ENCODE assay signal across 22 cellular contexts in genomic region chr21:17636711-17637110, GRCh38.
"Had no signal": no experiment of that assay in that cellular context is flagged by ENCODE, and none has a peak within 500 bp of the region (broad histone marks: within the 10 kb centered on the region; RNA-seq: fewer than 3 reads in every experiment).

No MANE protein-coding gene starts in this region.

- H3K4me3 ChIP-seq: adrenal gland, esophagus squamous epithelium, heart right ventricle, left lung, mucosa of descending colon, skin epidermis, suprapubic skin, transverse colon, vagina had no signal

- H3K4me1 Mint-ChIP-seq: activated B cell treated with CpG ODN at 0.5 μM for 24 hours; memory B cell; neural crest cell; stimulated activated naive CD8-positive, alpha-beta T cell treated with anti-CD3 and anti-CD28 coated beads, Interleukin-15, amount 100 ng/mL, for 72 hours had no signal

- DNase-seq: activated B cell treated with CpG ODN at 0.5 μM for 24 hours; activated CD4-positive, alpha-beta memory T cell treated with anti-CD3 and anti-CD28 coated beads for 36 hours; activated CD4-positive, alpha-beta T cell treated with anti-CD3 and anti-CD28 coated beads for 4 hours; activated gamma-delta T cell treated with Interleukin-2 at 50 U/mL for 16 hours; activated T-cell treated with anti-CD3 and anti-CD28 coated beads for 4 hours; adrenal gland; effector CD8-positive, alpha-beta T cell; esophagus squamous epithelium; left lung; mucosa of descending colon; naive B cell; stimulated activated naive CD8-positive, alpha-beta T cell treated with anti-CD3 and anti-CD28 coated beads, Interleukin-15, amount 100 ng/mL, for 72 hours; transverse colon had no signal

- H3K27me3 Mint-ChIP-seq: activated B cell treated with CpG ODN at 0.5 μM for 24 hours; activated CD4-positive, alpha-beta memory T cell treated with anti-CD3 and anti-CD28 coated beads for 36 hours; dendritic cell treated with granulocyte-macrophage colony-stimulating factor and Interleukin-4, amounts not matched to agents 40 ng/mL and 50 ng/mL, for 4 days; stimulated activated naive CD8-positive, alpha-beta T cell treated with anti-CD3 and anti-CD28 coated beads, Interleukin-15, amount 100 ng/mL, for 72 hours had no signal

- H3K27me3 ChIP-seq: adrenal gland, esophagus squamous epithelium, heart right ventricle, left lung, suprapubic skin, transverse colon, vagina had no signal

- H3K27ac Mint-ChIP-seq: activated B cell treated with CpG ODN at 0.5 μM for 24 hours; activated CD4-positive, alpha-beta memory T cell treated with anti-CD3 and anti-CD28 coated beads for 36 hours; activated naive CD4-positive, alpha-beta T cell treated with anti-CD3 and anti-CD28 coated beads, Interleukin-2, amount 50 U/mL, for 72 hours; activated T-helper 1 cell treated with anti-CD3 and anti-CD28 coated beads, Interleukin-12 subunit alpha, Interleukin-12 subunit beta, Interleukin-2, Interleukin-4 antibody, amounts not matched to agents 30 ng/mL and 10 ng/mL and 1 ng/mL, durations not matched to agents 14 hours and 24 hours and 36 hours; dendritic cell treated with granulocyte-macrophage colony-stimulating factor and Interleukin-4, amounts not matched to agents 40 ng/mL and 50 ng/mL, for 4 days; memory B cell; stimulated activated naive CD8-positive, alpha-beta T cell treated with anti-CD3 and anti-CD28 coated beads, Interleukin-15, amount 100 ng/mL, for 72 hours had no signal

- H3K4me1 ChIP-seq: adrenal gland, esophagus squamous epithelium, left lung, suprapubic skin, transverse colon, vagina had no signal

- H3K9me3 ChIP-seq: adrenal gland, esophagus squamous epithelium, mucosa of descending colon, suprapubic skin, transverse colon, vagina had no signal

- ATAC-seq: left lung; mucosa of descending colon; stimulated activated naive CD8-positive, alpha-beta T cell treated with anti-CD3 and anti-CD28 coated beads, Interleukin-15, amount 100 ng/mL, for 72 hours had no signal

- H3K9me3 Mint-ChIP-seq: activated B cell treated with CpG ODN at 0.5 μM for 24 hours; activated T-helper 1 cell treated with anti-CD3 and anti-CD28 coated beads, Interleukin-12 subunit alpha, Interleukin-12 subunit beta, Interleukin-2, Interleukin-4 antibody, amounts not matched to agents 30 ng/mL and 10 ng/mL and 1 ng/mL, durations not matched to agents 14 hours and 24 hours and 36 hours; memory B cell; neural crest cell; stimulated activated naive CD8-positive, alpha-beta T cell treated with anti-CD3 and anti-CD28 coated beads, Interleukin-15, amount 100 ng/mL, for 72 hours had no signal

- H3K36me3 ChIP-seq: adrenal gland, esophagus squamous epithelium, heart right ventricle, left lung, suprapubic skin, transverse colon, vagina had no signal

- H3K36me3 Mint-ChIP-seq: activated CD4-positive, alpha-beta memory T cell treated with anti-CD3 and anti-CD28 coated beads for 36 hours had no signal

- H3K27ac ChIP-seq: adrenal gland, esophagus squamous epithelium, heart right ventricle, left lung, skin epidermis, suprapubic skin, transverse colon, vagina had no signal

- H3K4me3 Mint-ChIP-seq: activated B cell treated with CpG ODN at 0.5 μM for 24 hours; activated CD4-positive, alpha-beta memory T cell treated with anti-CD3 and anti-CD28 coated beads for 36 hours; activated T-helper 1 cell treated with anti-CD3 and anti-CD28 coated beads, Interleukin-12 subunit alpha, Interleukin-12 subunit beta, Interleukin-2, Interleukin-4 antibody, amounts not matched to agents 30 ng/mL and 10 ng/mL and 1 ng/mL, durations not matched to agents 14 hours and 24 hours and 36 hours; dendritic cell treated with granulocyte-macrophage colony-stimulating factor and Interleukin-4, amounts not matched to agents 40 ng/mL and 50 ng/mL, for 4 days; memory B cell; naive B cell; neural crest cell; stimulated activated naive CD8-positive, alpha-beta T cell treated with anti-CD3 and anti-CD28 coated beads, Interleukin-15, amount 100 ng/mL, for 72 hours had no signal
